Comparison of ENCODE assay signal across 8 cellular contexts in the genomic region with DNA sequence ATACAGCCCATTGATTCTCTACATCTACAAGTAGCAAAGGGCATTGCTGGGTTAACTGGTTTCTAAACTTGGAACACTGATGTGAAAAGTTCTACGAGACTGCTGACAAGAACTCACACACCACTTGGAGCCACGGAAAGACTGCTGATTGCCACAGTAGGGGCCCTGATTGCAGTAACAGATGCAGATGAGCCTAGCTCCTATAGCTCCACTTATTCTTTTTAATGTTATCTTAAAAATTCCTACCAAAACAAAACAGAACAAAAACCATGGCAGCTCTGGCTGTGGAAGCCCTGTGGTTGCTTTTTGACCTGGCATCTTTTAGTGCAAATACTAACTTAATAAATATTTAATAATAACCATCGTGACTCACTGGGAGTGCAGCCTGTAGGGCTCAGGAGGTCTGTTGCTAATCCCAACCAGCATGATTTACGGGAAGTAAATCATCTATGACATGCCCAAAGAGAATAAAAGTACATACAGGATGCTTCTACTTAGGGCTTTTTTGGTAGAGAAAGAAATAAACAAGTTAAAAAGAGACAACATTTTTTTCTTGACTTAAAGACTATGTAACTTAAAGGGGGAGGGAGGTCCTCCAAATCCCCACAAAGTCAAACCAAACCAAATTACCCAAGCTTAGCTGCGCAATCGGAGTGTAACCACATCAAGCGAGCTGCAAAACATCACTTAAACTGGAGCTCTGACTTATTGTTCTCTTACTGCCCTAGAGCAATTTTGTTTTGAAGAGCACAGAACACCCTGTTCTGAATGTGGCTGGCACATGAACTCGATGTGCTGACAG.
DNase-seq lines count a peak whose midpoint lies in the region; FAIRE-seq and TF ChIP-seq lines count a peak whose summit lies in the region.

No MANE protein-coding gene starts in this region.

- peak overlapping the region; percentile 93 for H3K4me2 ChIP-seq in endothelial cell of umbilical vein (ENCODE audit: insufficient read depth, low read length)

- H3K4me1 ChIP-seq in endothelial cell of umbilical vein (ENCODE audit: control insufficient read depth, extremely low read depth, insufficient read depth, low read length) (peaks cover 72% of the 10 kb centered on the region), mucosa of rectum (ENCODE audit: control insufficient read depth in 2 of 2, insufficient read depth in 2 of 2, low read length in 2 of 2) (peaks cover 3 to 9% of the 10 kb centered on the region in 2 donors)

- peak; percentile 42 for FAIRE-seq in endothelial cell of umbilical vein (lab: Jason Lieb, UNC)

- TF ChIP-seq POLR2A in endothelial cell of umbilical vein (IDR thresholded peaks at IDR 0.05; ENCODE audit: low read depth, low read length): no peak

- no peak for TF ChIP-seq CTCF in endothelial cell of umbilical vein (IDR thresholded peaks at IDR 0.05; ENCODE audit: extremely low read depth in 1 of 2, insufficient read depth in 1 of 2, low read depth in 1 of 2, low read length in 2 of 2)

- no peaks in the 10 kb centered on the region for H3K9me3 Mint-ChIP-seq in activated CD4-positive, alpha-beta memory T cell treated with anti-CD3 and anti-CD28 coated beads, Interleukin-2, amount 10 ng/mL, durations not matched to agents 7 days and 5 days
- H3K9me3 Mint-ChIP-seq in stimulated activated naive CD8-positive, alpha-beta T cell treated with anti-CD3 and anti-CD28 coated beads, Interleukin-15, Interleukin-2, amounts not matched to agents 100 ng/mL and 50 ng/mL, for 24 hours: no peaks in the 10 kb centered on the region

- H3K79me2 ChIP-seq in endothelial cell of umbilical vein (ENCODE audit: control insufficient read depth, insufficient read depth, low read length): peaks cover 22% of the 10 kb centered on the region

- peak overlapping the region in 1 of 3 experiments; percentile 21 for H3K4me3 ChIP-seq in endothelial cell of umbilical vein (replicated peaks in 1 of 3; ENCODE audit: insufficient read depth in 1 of 3, low read depth in 1 of 3, low read length in 3 of 3)
- peak overlapping the region in 1 of 2 donors; percentile 29 for H3K4me3 ChIP-seq in mucosa of rectum (ENCODE audit: low read length in 2 of 2)

- no peak overlapping the region for H2AFZ ChIP-seq in endothelial cell of umbilical vein (ENCODE audit: low read depth, low read length)

- peaks cover 22% of the 10 kb centered on the region for H3K36me3 Mint-ChIP-seq in activated CD4-positive, alpha-beta memory T cell treated with anti-CD3 and anti-CD28 coated beads, Interleukin-2, amount 10 ng/mL, durations not matched to agents 7 days and 5 days (ENCODE audit: low read depth)
- peaks cover 31% of the 10 kb centered on the region for H3K36me3 Mint-ChIP-seq in stimulated activated naive CD8-positive, alpha-beta T cell treated with anti-CD3 and anti-CD28 coated beads, Interleukin-15, Interleukin-2, amounts not matched to agents 100 ng/mL and 50 ng/mL, for 24 hours (ENCODE audit: low read depth)

- POLR2A ChIA-PET in activated CD4-positive, alpha-beta memory T cell treated with anti-CD3 and anti-CD28 coated beads, Interleukin-2, amount 10 ng/mL, durations not matched to agents 7 days and 5 days (lab: Charles Lee): interaction anchor here (0.7 to 3.2 kb wide), 15 partner anchors 9 to 130 kb away, joined by 3 to 23 read pairs (median 6); no protein-coding TSS in a partner anchor
- POLR2A ChIA-PET in endothelial cell of umbilical vein (lab: Charles Lee): no interaction called here

- H3K27me3 Mint-ChIP-seq in activated CD4-positive, alpha-beta memory T cell treated with anti-CD3 and anti-CD28 coated beads, Interleukin-2, amount 10 ng/mL, durations not matched to agents 7 days and 5 days: no peaks in the 10 kb centered on the region
- H3K27me3 Mint-ChIP-seq in stimulated activated naive CD8-positive, alpha-beta T cell treated with anti-CD3 and anti-CD28 coated beads, Interleukin-15, Interleukin-2, amounts not matched to agents 100 ng/mL and 50 ng/mL, for 24 hours: no peaks in the 10 kb centered on the region

- H3K36me3 ChIP-seq in endothelial cell of umbilical vein (ENCODE audit: control insufficient read depth in 2 of 2, extremely low read depth in 1 of 2, insufficient read depth in 2 of 2, low read length in 2 of 2): no peaks in the 10 kb centered on the region
- peaks cover 0 to 5% of the 10 kb centered on the region in 2 donors for H3K36me3 ChIP-seq in mucosa of rectum (ENCODE audit: control insufficient read depth in 2 of 2, insufficient read depth in 2 of 2, low read length in 2 of 2)

- peak overlapping the region; percentile 60 for H3K4me3 Mint-ChIP-seq in activated CD4-positive, alpha-beta memory T cell treated with anti-CD3 and anti-CD28 coated beads, Interleukin-2, amount 10 ng/mL, durations not matched to agents 7 days and 5 days
- peak overlapping the region; percentile 70 for H3K4me3 Mint-ChIP-seq in stimulated activated naive CD8-positive, alpha-beta T cell treated with anti-CD3 and anti-CD28 coated beads, Interleukin-15, Interleukin-2, amounts not matched to agents 100 ng/mL and 50 ng/mL, for 24 hours

- H3K4me1 Mint-ChIP-seq in activated CD4-positive, alpha-beta memory T cell treated with anti-CD3 and anti-CD28 coated beads, Interleukin-2, amount 10 ng/mL, durations not matched to agents 7 days and 5 days: peaks cover 48% of the 10 kb centered on the region
- H3K4me1 Mint-ChIP-seq in stimulated activated naive CD8-positive, alpha-beta T cell treated with anti-CD3 and anti-CD28 coated beads, Interleukin-15, Interleukin-2, amounts not matched to agents 100 ng/mL and 50 ng/mL, for 24 hours (ENCODE audit: low read depth): peaks cover 78% of the 10 kb centered on the region

- dilution Hi-C loops in endothelial cell of umbilical vein (cut with MboI; ENCODE audit: extremely low pct_ligation_motif_present, low sequenced_read_pairs): no loop called here

- DNase-seq in AML-193 (lab: John Stamatoyannopoulos, UW) (peak; percentile 65 to 81), M059J (ENCODE audit: low read depth) (peak; percentile 97), endothelial cell of umbilical vein (ENCODE audit: low read depth, low spot score) (peak; percentile 88), NCI-H2196 treated with DMSO at 0.1 percent for 48 hours (lab: John Stamatoyannopoulos, UW; ENCODE audit: unreplicated experiment) (no peak), mesenteric fat pad (ENCODE audit: low spot score) (no peak)
- DNase-seq in activated CD4-positive, alpha-beta memory T cell treated with anti-CD3 and anti-CD28 coated beads, Interleukin-2, amount 10 ng/mL, durations not matched to agents 7 days and 5 days: peak; percentile 58

- no TSS peak for BruUV-seq in endothelial cell of umbilical vein (replicated peaks; lab: Mats Ljungman, UMichigan)

- no peaks in the 10 kb centered on the region for H3K9me1 ChIP-seq in endothelial cell of umbilical vein (replicated peaks; ENCODE audit: control insufficient read depth, extremely low read depth, insufficient read depth, low read length)

- CTCF ChIA-PET in activated CD4-positive, alpha-beta memory T cell treated with anti-CD3 and anti-CD28 coated beads, Interleukin-2, amount 10 ng/mL, durations not matched to agents 7 days and 5 days (lab: Charles Lee): interaction anchor here (0.7 to 3.5 kb wide), 15 partner anchors 8 to 136 kb away, joined by 3 to 18 read pairs (median 6); a partner anchor contains a TSS
- CTCF ChIA-PET in endothelial cell of umbilical vein (lab: Charles Lee): interaction anchor here (1.2 to 4.2 kb wide), 9 partner anchors 10 to 135 kb away, joined by 3 to 29 read pairs (median 7); a partner anchor contains a TSS

- peak overlapping the region; percentile 91 for H3K27ac Mint-ChIP-seq in activated CD4-positive, alpha-beta memory T cell treated with anti-CD3 and anti-CD28 coated beads, Interleukin-2, amount 10 ng/mL, durations not matched to agents 7 days and 5 days
- H3K27ac Mint-ChIP-seq in stimulated activated naive CD8-positive, alpha-beta T cell treated with anti-CD3 and anti-CD28 coated beads, Interleukin-15, Interleukin-2, amounts not matched to agents 100 ng/mL and 50 ng/mL, for 24 hours: peak overlapping the region; percentile 49

- peak overlapping the region; percentile 96 for H3K27ac ChIP-seq in endothelial cell of umbilical vein (ENCODE audit: insufficient read depth, low read depth, low read length)
- H3K27ac ChIP-seq in mucosa of rectum (ENCODE audit: low read depth in 2 of 2, low read length in 2 of 2): peak overlapping the region; percentile 80 to 88

- peak overlapping the region; percentile 73 for H3K9ac ChIP-seq in endothelial cell of umbilical vein (replicated peaks; ENCODE audit: extremely low read depth, insufficient read depth, low read length)
- peak overlapping the region; percentile 54 to 57 for H3K9ac ChIP-seq in mucosa of rectum (ENCODE audit: low read depth in 1 of 2, low read length in 2 of 2)

- no peaks in the 10 kb centered on the region for H4K20me1 ChIP-seq in endothelial cell of umbilical vein (replicated peaks; ENCODE audit: control insufficient read depth, extremely low read depth, insufficient read depth, low read length)

- H3K27me3 ChIP-seq in endothelial cell of umbilical vein (ENCODE audit: control insufficient read depth in 2 of 2, insufficient read depth in 2 of 2, low read length in 2 of 2): no peaks in the 10 kb centered on the region
- H3K27me3 ChIP-seq in mucosa of rectum (ENCODE audit: control insufficient read depth in 2 of 2, insufficient read depth in 2 of 2, low read length in 2 of 2): no peaks in the 10 kb centered on the region

- intact Hi-C loops in endothelial cell of umbilical vein (cut with micrococcal nuclease): loop anchor here (2.0 kb wide), 1 partner anchor 67 kb away; no protein-coding TSS in a partner anchor

- no peaks in the 10 kb centered on the region for H3K9me3 ChIP-seq in endothelial cell of umbilical vein (replicated peaks; ENCODE audit: control insufficient read depth, insufficient read depth, low read length)
- no peaks in the 10 kb centered on the region for H3K9me3 ChIP-seq in mucosa of rectum (ENCODE audit: control insufficient read depth in 2 of 2, low read length in 2 of 2)

TF ChIP-seq in endothelial cell of umbilical vein, 7 proteins besides CTCF, POLR2A, EP300 and RAD21:
- TF ChIP-seq GATA2 (IDR thresholded peaks at IDR 0.05; ENCODE audit: insufficient read depth, insufficient read length, low read depth, low read length) (peak; percentile 10), FOS (IDR thresholded peaks at IDR 0.05; ENCODE audit: borderline replicate concordance, insufficient read depth, low read length) (peak; percentile 78), JUN (IDR thresholded peaks at IDR 0.05; ENCODE audit: borderline replicate concordance, insufficient read depth, insufficient read length, low read depth) (no peak), EZH2 (IDR thresholded peaks at IDR 0.05; ENCODE audit: borderline replicate concordance, low read depth, low read length, severe bottlenecking) (no peak), POLR2AphosphoS5 (IDR thresholded peaks at IDR 0.05; ENCODE audit: insufficient read depth, low read depth, low read length) (no peak), MYC (IDR thresholded peaks at IDR 0.05; ENCODE audit: low read depth, low read length) (no peak)
- TF ChIP-seq, protein P1, sequence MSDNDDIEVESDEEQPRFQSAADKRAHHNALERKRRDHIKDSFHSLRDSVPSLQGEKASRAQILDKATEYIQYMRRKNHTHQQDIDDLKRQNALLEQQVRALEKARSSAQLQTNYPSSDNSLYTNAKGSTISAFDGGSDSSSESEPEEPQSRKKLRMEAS (IDR thresholded peaks at IDR 0.05; ENCODE audit: insufficient read depth, insufficient read length): no peak
TF ChIP-seq in endothelial cell of umbilical vein: peak in this region for 2.

Comparison
In these comparisons a context has a peak if more than half of its experiments do, and no peak if none do; other contexts are left out.
1. DNase-seq: peak in AML-193 (2 of 2), M059J (single experiment), activated CD4-positive, alpha-beta memory T cell treated with anti-CD3 and anti-CD28 coated beads, Interleukin-2, amount 10 ng/mL, durations not matched to agents 7 days and 5 days (single experiment) and endothelial cell of umbilical vein (single experiment); none in NCI-H2196 treated with DMSO at 0.1 percent for 48 hours (single experiment) and mesenteric fat pad (single experiment).